In the genomic region with DNA sequence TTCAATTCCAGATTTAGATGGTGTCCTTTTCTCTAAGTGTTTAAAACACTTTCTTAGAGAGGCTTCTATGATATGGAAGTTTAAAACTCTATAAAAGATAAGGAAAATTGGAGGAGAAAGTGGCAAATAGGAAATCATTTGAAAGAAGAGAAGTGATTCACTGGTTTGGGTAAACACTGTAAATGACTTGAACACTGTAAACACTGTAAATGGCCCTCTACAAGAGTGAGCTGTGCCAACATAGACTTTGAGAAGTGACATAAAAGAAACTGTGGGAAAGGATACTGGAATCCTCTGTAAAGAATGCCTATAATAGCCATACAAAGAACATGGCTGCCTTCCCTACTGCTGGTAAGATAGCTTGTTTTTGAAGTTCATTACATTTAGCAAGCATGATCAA, we compare ENCODE assay signal across 30 cellular contexts.
"Had no signal": no experiment of that assay in that cellular context is flagged by ENCODE, and none has a peak within 500 bp of the region (broad histone marks: within the 10 kb centered on the region; RNA-seq: fewer than 3 reads in every experiment).

No MANE protein-coding gene starts in this region.

- H3K4me1 ChIP-seq: SJCRH30 had no signal

- ATAC-seq: activated CD8-positive, alpha-beta T cell treated with anti-CD3 and anti-CD28 coated beads for 36 hours had no signal

- H3K36me3 ChIP-seq: brain microvascular endothelial cell, MG63, SJCRH30 had no signal

- H3K27ac ChIP-seq: brain microvascular endothelial cell, SJCRH30, SK-N-MC had no signal

- H3K9me3 ChIP-seq: SJCRH30 had no signal

- H3K27me3 ChIP-seq: brain microvascular endothelial cell, MG63, SJCRH30 had no signal

- H3K4me3 ChIP-seq: MG63, SJCRH30, SK-N-MC had no signal

- DNase-seq: activated CD4-positive, alpha-beta T cell treated with anti-CD3 and anti-CD28 coated beads, Interleukin-2, amount 10 ng/mL, durations not matched to agents 24 days and 14 days; activated CD4-positive, alpha-beta T cell treated with anti-CD3 and anti-CD28 coated beads, Interleukin-2, amount 50 U/mL, for 4 hours; activated CD8-positive, alpha-beta T cell treated with anti-CD3 and anti-CD28 coated beads for 36 hours; activated effector memory CD4-positive, alpha-beta T cell treated with anti-CD3 and anti-CD28 coated beads, Interleukin-2, amount 50 U/mL, for 16 hours; activated naive CD4-positive, alpha-beta T cell; activated naive CD4-positive, alpha-beta T cell treated with anti-CD3 and anti-CD28 coated beads, Interleukin-2, amount 50 U/mL, for 16 hours; activated naive CD8-positive, alpha-beta T cell treated with anti-CD3 and anti-CD28 coated beads for 36 hours; activated T-cell treated with anti-CD3 and anti-CD28 coated beads, Interleukin-2, amount 50 U/mL, for 1 hour; activated T-cell treated with anti-CD3 and anti-CD28 coated beads, Interleukin-2, amount 50 U/mL, for 72 hours; amniotic stem cell; aorta; brain microvascular endothelial cell; central memory CD4-positive, alpha-beta T cell; Karpas-422; MG63; NCI-H1048; NCI-H1105 treated with DMSO at 0.1 percent for 48 hours; NCI-H1436; NCI-H1694; NCI-H1930; NCI-H2081 treated with DMSO at 0.1 percent for 48 hours; NCI-H2171; NCI-H446 treated with DMSO at 0.1 percent for 48 hours; NCI-H524; NCI-H69; NCI-H82; NK-92 treated with Interleukin-12 subunit alpha and Interleukin-12 subunit beta, amount 100 ng/mL, for 24 hours; SHP77; SJCRH30 had no signal
